Comparison of ENCODE assay signal across 13 cellular contexts in genomic region chr5:173642895-173643481, GRCh38.
"Had no signal": no experiment of that assay in that cellular context is flagged by ENCODE, and none has a peak within 500 bp of the region (broad histone marks: within the 10 kb centered on the region; RNA-seq: fewer than 3 reads in every experiment).

No MANE protein-coding gene starts in this region.

- H3K27me3 Mint-ChIP-seq: activated naive CD4-positive, alpha-beta T cell treated with anti-CD3 and anti-CD28 coated beads, Interleukin-2, amount 50 U/mL, for 24 hours had no signal

- H3K27me3 ChIP-seq: neutrophil had no signal

- H3K4me3 ChIP-seq: gastroesophageal sphincter had no signal

- H3K4me3 Mint-ChIP-seq: activated CD4-positive, alpha-beta T cell treated with anti-CD3 and anti-CD28 coated beads, Interleukin-2, amount 10 ng/mL, durations not matched to agents 24 days and 14 days; activated naive CD4-positive, alpha-beta T cell treated with anti-CD3 and anti-CD28 coated beads, Interleukin-2, amount 50 U/mL, for 24 hours; central memory CD8-positive, alpha-beta T cell; type B pancreatic cell had no signal

- H3K4me1 Mint-ChIP-seq: activated CD4-positive, alpha-beta T cell treated with anti-CD3 and anti-CD28 coated beads, Interleukin-2, amount 10 ng/mL, durations not matched to agents 24 days and 14 days; activated naive CD4-positive, alpha-beta T cell treated with anti-CD3 and anti-CD28 coated beads, Interleukin-2, amount 50 U/mL, for 24 hours; central memory CD8-positive, alpha-beta T cell had no signal

- H3K36me3 ChIP-seq: gastroesophageal sphincter, neutrophil had no signal

- H3K9me3 ChIP-seq: gastroesophageal sphincter, neutrophil had no signal

- H3K27ac ChIP-seq: gastroesophageal sphincter, neutrophil had no signal

- H3K27ac Mint-ChIP-seq: activated CD4-positive, alpha-beta T cell treated with anti-CD3 and anti-CD28 coated beads, Interleukin-2, amount 10 ng/mL, durations not matched to agents 24 days and 14 days; activated naive CD4-positive, alpha-beta T cell treated with anti-CD3 and anti-CD28 coated beads, Interleukin-2, amount 50 U/mL, for 24 hours; activated T-helper 2 cell treated with anti-CD3 and anti-CD28 coated beads, Interferon-gamma antibody, Interleukin-2, Interleukin-4, amounts not matched to agents 10 μg/mL and 5 μg/mL and 100 μg/mL, durations not matched to agents 14 hours and 24 hours and 36 hours; type B pancreatic cell had no signal

- ATAC-seq: gastroesophageal sphincter had no signal

- H3K9me3 Mint-ChIP-seq: activated CD4-positive, alpha-beta T cell treated with anti-CD3 and anti-CD28 coated beads, Interleukin-2, amount 10 ng/mL, durations not matched to agents 24 days and 14 days; activated naive CD4-positive, alpha-beta T cell treated with anti-CD3 and anti-CD28 coated beads, Interleukin-2, amount 50 U/mL, for 24 hours; activated T-helper 2 cell treated with anti-CD3 and anti-CD28 coated beads, Interferon-gamma antibody, Interleukin-2, Interleukin-4, amounts not matched to agents 10 μg/mL and 5 μg/mL and 100 μg/mL, durations not matched to agents 14 hours and 24 hours and 36 hours; central memory CD8-positive, alpha-beta T cell; type B pancreatic cell had no signal

- H3K36me3 Mint-ChIP-seq: activated naive CD4-positive, alpha-beta T cell treated with anti-CD3 and anti-CD28 coated beads, Interleukin-2, amount 50 U/mL, for 24 hours; type B pancreatic cell had no signal

- DNase-seq: activated CD4-positive, alpha-beta T cell treated with anti-CD3 and anti-CD28 coated beads, Interleukin-2, amount 10 ng/mL, durations not matched to agents 24 days and 14 days; activated T-cell treated with anti-CD3 and anti-CD28 coated beads for 4 hours; effector memory CD4-positive, alpha-beta T cell; posterior cingulate gyrus; small intestine; stimulated activated naive CD4-positive, alpha-beta T cell; T1000 had no signal

- H3K4me1 ChIP-seq: gastroesophageal sphincter had no signal
